8 cellular contexts compared by ENCODE assay signal in the genomic region with DNA sequence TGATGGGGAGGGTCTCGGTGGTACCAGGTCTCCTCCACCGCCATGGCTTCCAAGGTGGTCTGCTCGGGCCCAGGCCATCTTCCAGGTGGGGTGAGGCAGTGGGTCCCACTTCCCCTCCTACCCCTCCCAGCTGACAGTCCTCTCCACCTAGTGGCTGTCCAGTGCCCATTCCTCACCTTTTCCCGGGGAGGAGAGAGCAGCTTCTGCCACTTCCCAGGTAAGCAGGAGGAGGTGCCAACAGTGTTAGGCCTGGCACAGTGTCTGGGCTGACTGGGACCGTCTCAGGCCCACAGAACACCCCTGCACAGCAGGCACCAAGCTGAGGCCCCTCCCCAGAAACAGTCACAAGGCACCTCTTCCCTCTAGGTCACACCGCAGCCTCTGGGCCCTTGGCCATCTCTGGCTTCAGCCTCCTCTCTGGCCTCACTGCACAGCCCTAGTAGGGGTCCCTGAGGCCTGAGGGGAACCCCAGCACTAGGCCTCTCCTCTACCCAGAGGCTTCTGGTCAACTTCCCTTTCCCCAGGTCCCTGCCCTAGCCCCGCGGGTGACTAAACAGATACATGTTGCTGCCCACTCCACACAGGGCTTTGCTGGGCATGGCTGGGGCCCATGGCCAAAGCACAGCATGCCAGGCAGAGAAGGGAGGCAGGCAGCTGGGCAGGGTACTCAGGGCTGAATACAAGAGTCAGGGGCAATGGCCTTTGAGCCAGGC. TPM values are rescaled to one million over a fixed set of nuclear protein-coding genes. Genes with fewer than 3 reads are reported as not detected.
A peak's percentile ranks its signal among the peaks of the same experiment; 100 is the strongest.
DNase-seq lines count a peak whose midpoint lies in the region; ATAC-seq and TF ChIP-seq lines count a peak whose summit lies in the region.

No MANE protein-coding gene starts in this region.

- H3K27me3 ChIP-seq in CD4-positive, CD25-positive, alpha-beta regulatory T cell (ENCODE audit: control insufficient read depth, insufficient read depth, low read length): no peaks in the 10 kb centered on the region
- H3K27me3 ChIP-seq in colonic mucosa: no peaks in the 10 kb centered on the region

- no peak for ATAC-seq in CD4-positive, CD25-positive, alpha-beta regulatory T cell (ENCODE audit: low read depth in 2 of 2)

- H3K27ac Mint-ChIP-seq in CD4-positive, CD25-positive, alpha-beta regulatory T cell: peak overlapping the region; percentile 98 to 100 (median 99)
- H3K27ac Mint-ChIP-seq in neural crest cell (ENCODE audit: unreplicated experiment): peak overlapping the region; percentile 85

- H3K9ac ChIP-seq in colonic mucosa (ENCODE audit: low read depth in 2 of 2, low read length in 2 of 2): peak overlapping the region; percentile 6 to 91

- intact Hi-C loops in colonic mucosa (cut with DNase I): no loop called here

- peak overlapping the region; percentile 80 to 87 (median 82) for H3K4me3 Mint-ChIP-seq in CD4-positive, CD25-positive, alpha-beta regulatory T cell
- H3K4me3 Mint-ChIP-seq in neural crest cell: peak overlapping the region; percentile 81

- peak overlapping the region; percentile 95 for H3K27ac ChIP-seq in CD4-positive, CD25-positive, alpha-beta regulatory T cell (ENCODE audit: insufficient read depth, low read length, poor library complexity, severe bottlenecking)
- peak overlapping the region; percentile 95 for H3K27ac ChIP-seq in colonic mucosa

- TF ChIP-seq CTCF in colonic mucosa (IDR thresholded peaks at IDR 0.05): no peak
- no peak for TF ChIP-seq CTCF in neural crest cell (conservative IDR thresholded peaks at IDR 0.05)

- peaks cover 0 to 1% (median 0%) of the 10 kb centered on the region in 7 donors for H3K9me3 Mint-ChIP-seq in CD4-positive, CD25-positive, alpha-beta regulatory T cell
- no peaks in the 10 kb centered on the region for H3K9me3 Mint-ChIP-seq in neural crest cell

- peaks cover 0 to 49% (median 16%) of the 10 kb centered on the region in 4 donors for H3K4me1 Mint-ChIP-seq in CD4-positive, CD25-positive, alpha-beta regulatory T cell
- H3K4me1 Mint-ChIP-seq in neural crest cell: peaks cover 13% of the 10 kb centered on the region

- H3K9me3 ChIP-seq in CD4-positive, CD25-positive, alpha-beta regulatory T cell (ENCODE audit: control insufficient read depth in 2 of 2, low read length in 2 of 2): no peaks in the 10 kb centered on the region
- no peaks in the 10 kb centered on the region for H3K9me3 ChIP-seq in colonic mucosa

- H3K36me3 ChIP-seq in CD4-positive, CD25-positive, alpha-beta regulatory T cell (ENCODE audit: control insufficient read depth, insufficient read depth, low read length): peaks cover 56% of the 10 kb centered on the region
- peaks cover 28% of the 10 kb centered on the region for H3K36me3 ChIP-seq in colonic mucosa

- peaks cover 4% of the 10 kb centered on the region for H3K36me3 Mint-ChIP-seq in CD4-positive, CD25-positive, alpha-beta regulatory T cell
- H3K36me3 Mint-ChIP-seq in neural crest cell (ENCODE audit: low read depth): peaks cover 3% of the 10 kb centered on the region

- H3K4me3 ChIP-seq in CD4-positive, CD25-positive, alpha-beta regulatory T cell (ENCODE audit: low read depth, low read length): peak overlapping the region; percentile 47
- H3K4me3 ChIP-seq in colonic mucosa: no peak overlapping the region

- peaks cover 54% of the 10 kb centered on the region for H3K4me1 ChIP-seq in CD4-positive, CD25-positive, alpha-beta regulatory T cell (ENCODE audit: control insufficient read depth, insufficient read depth, low read length, poor library complexity, severe bottlenecking)
- peaks cover 15% of the 10 kb centered on the region for H3K4me1 ChIP-seq in colonic mucosa

- DNase-seq in CD4-positive, CD25-positive, alpha-beta regulatory T cell: peak in 1 of 3 donors; percentile 34
- DNase-seq in MV-4-11 (lab: John Stamatoyannopoulos, UW) (peak; percentile 37), colonic mucosa (no peak), neural crest cell (ENCODE audit: low read depth, low spot score) (no peak), kidney tubule cell (ENCODE audit: low spot score) (no peak), OCI-M1 (lab: John Stamatoyannopoulos, UW) (no peak), mesenteric fat pad (ENCODE audit: low spot score) (no peak), NCI-H2107 treated with DMSO at 0.1 percent for 48 hours (lab: John Stamatoyannopoulos, UW; ENCODE audit: unreplicated experiment) (no peak)

- peaks cover 5% of the 10 kb centered on the region for H3K27me3 Mint-ChIP-seq in CD4-positive, CD25-positive, alpha-beta regulatory T cell
- peaks cover 2% of the 10 kb centered on the region for H3K27me3 Mint-ChIP-seq in neural crest cell (ENCODE audit: low read depth)

RNA-seq across cellular contexts. Expression of gene ANKRD13D, which starts 2.3 kb away (rescaled TPM):
- total RNA-seq in CD4-positive, CD25-positive, alpha-beta regulatory T cell: 158 TPM
- polyA plus RNA-seq in CD4-positive, CD25-positive, alpha-beta regulatory T cell: 10 to 100 TPM in 3 of 4 donors, 1 to 10 TPM in 1; 9.5 to 18.9 (median 12.6) TPM
- 10 to 100 TPM; 18.8 to 39.5 TPM for total RNA-seq in colonic mucosa
- 58.9 and 71.8 TPM in 2 replicates for total RNA-seq in neural crest cell
- total RNA-seq in mesenteric fat pad: 42.5 TPM

RNA-seq across cellular contexts. Expression of gene SSH3, which starts 16.6 kb away (rescaled TPM):
- total RNA-seq in CD4-positive, CD25-positive, alpha-beta regulatory T cell: 24.4 TPM
- 1 to 10 TPM; 2.3 to 7.1 (median 3.1) TPM for polyA plus RNA-seq in CD4-positive, CD25-positive, alpha-beta regulatory T cell
- total RNA-seq in colonic mucosa (10 to 100 TPM; 69.7 to 81.7 TPM), neural crest cell (3.0 and 3.3 TPM in 2 replicates), mesenteric fat pad (19.9 TPM)

RNA-seq across cellular contexts. Expression of gene GRK2, which starts 20.5 kb away (rescaled TPM):
- 295 TPM for total RNA-seq in CD4-positive, CD25-positive, alpha-beta regulatory T cell
- 10 to 100 TPM; 13.2 to 27.8 (median 19.3) TPM for polyA plus RNA-seq in CD4-positive, CD25-positive, alpha-beta regulatory T cell
- total RNA-seq in colonic mucosa: 100 to 1,000 TPM; 108 to 137 TPM
- 51.3 and 55.1 TPM in 2 replicates for total RNA-seq in neural crest cell
- total RNA-seq in mesenteric fat pad: 60.2 TPM
